ENCODE assay signal across 1 cellular context in the genomic region with DNA sequence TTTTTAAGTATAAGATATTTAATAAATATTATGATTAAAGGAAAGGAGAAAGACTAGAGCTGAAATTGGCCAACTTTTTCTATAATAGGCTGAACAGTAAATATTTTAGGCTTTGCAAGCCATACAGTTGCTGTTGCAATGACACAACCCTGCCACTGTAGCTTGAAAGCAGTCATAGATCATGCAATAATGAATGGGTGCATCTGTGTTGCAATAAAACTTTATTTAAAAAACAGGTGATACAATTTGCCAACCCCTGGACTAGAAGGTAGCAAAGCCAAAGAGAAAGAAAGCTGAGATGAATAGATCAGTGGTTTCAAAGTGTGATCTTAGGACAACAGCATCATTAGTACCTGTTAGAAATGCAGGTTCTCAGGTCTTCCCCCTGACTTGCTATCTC.
TF ChIP-seq lines count a peak whose summit lies in the region.

No MANE protein-coding gene starts in this region.

TF ChIP-seq in GM23338, 12 proteins besides CTCF, POLR2A, EP300 and RAD21 (continued from another document):
- TF ChIP-seq EZH2 (IDR thresholded peaks at IDR 0.05; ENCODE audit: low read depth, unreplicated experiment), result no peak
- TF ChIP-seq, protein P1, sequence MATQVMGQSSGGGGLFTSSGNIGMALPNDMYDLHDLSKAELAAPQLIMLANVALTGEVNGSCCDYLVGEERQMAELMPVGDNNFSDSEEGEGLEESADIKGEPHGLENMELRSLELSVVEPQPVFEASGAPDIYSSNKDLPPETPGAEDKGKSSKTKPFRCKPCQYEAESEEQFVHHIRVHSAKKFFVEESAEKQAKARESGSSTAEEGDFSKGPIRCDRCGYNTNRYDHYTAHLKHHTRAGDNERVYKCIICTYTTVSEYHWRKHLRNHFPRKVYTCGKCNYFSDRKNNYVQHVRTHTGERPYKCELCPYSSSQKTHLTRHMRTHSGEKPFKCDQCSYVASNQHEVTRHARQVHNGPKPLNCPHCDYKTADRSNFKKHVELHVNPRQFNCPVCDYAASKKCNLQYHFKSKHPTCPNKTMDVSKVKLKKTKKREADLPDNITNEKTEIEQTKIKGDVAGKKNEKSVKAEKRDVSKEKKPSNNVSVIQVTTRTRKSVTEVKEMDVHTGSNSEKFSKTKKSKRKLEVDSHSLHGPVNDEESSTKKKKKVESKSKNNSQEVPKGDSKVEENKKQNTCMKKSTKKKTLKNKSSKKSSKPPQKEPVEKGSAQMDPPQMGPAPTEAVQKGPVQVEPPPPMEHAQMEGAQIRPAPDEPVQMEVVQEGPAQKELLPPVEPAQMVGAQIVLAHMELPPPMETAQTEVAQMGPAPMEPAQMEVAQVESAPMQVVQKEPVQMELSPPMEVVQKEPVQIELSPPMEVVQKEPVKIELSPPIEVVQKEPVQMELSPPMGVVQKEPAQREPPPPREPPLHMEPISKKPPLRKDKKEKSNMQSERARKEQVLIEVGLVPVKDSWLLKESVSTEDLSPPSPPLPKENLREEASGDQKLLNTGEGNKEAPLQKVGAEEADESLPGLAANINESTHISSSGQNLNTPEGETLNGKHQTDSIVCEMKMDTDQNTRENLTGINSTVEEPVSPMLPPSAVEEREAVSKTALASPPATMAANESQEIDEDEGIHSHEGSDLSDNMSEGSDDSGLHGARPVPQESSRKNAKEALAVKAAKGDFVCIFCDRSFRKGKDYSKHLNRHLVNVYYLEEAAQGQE (IDR thresholded peaks at IDR 0.05; ENCODE audit: unreplicated experiment), result no peak
- TF ChIP-seq CREB1 (CRISPR knock-in tag; IDR thresholded peaks at IDR 0.05; ENCODE audit: low read depth), result no peak
- TF ChIP-seq, protein P2, sequence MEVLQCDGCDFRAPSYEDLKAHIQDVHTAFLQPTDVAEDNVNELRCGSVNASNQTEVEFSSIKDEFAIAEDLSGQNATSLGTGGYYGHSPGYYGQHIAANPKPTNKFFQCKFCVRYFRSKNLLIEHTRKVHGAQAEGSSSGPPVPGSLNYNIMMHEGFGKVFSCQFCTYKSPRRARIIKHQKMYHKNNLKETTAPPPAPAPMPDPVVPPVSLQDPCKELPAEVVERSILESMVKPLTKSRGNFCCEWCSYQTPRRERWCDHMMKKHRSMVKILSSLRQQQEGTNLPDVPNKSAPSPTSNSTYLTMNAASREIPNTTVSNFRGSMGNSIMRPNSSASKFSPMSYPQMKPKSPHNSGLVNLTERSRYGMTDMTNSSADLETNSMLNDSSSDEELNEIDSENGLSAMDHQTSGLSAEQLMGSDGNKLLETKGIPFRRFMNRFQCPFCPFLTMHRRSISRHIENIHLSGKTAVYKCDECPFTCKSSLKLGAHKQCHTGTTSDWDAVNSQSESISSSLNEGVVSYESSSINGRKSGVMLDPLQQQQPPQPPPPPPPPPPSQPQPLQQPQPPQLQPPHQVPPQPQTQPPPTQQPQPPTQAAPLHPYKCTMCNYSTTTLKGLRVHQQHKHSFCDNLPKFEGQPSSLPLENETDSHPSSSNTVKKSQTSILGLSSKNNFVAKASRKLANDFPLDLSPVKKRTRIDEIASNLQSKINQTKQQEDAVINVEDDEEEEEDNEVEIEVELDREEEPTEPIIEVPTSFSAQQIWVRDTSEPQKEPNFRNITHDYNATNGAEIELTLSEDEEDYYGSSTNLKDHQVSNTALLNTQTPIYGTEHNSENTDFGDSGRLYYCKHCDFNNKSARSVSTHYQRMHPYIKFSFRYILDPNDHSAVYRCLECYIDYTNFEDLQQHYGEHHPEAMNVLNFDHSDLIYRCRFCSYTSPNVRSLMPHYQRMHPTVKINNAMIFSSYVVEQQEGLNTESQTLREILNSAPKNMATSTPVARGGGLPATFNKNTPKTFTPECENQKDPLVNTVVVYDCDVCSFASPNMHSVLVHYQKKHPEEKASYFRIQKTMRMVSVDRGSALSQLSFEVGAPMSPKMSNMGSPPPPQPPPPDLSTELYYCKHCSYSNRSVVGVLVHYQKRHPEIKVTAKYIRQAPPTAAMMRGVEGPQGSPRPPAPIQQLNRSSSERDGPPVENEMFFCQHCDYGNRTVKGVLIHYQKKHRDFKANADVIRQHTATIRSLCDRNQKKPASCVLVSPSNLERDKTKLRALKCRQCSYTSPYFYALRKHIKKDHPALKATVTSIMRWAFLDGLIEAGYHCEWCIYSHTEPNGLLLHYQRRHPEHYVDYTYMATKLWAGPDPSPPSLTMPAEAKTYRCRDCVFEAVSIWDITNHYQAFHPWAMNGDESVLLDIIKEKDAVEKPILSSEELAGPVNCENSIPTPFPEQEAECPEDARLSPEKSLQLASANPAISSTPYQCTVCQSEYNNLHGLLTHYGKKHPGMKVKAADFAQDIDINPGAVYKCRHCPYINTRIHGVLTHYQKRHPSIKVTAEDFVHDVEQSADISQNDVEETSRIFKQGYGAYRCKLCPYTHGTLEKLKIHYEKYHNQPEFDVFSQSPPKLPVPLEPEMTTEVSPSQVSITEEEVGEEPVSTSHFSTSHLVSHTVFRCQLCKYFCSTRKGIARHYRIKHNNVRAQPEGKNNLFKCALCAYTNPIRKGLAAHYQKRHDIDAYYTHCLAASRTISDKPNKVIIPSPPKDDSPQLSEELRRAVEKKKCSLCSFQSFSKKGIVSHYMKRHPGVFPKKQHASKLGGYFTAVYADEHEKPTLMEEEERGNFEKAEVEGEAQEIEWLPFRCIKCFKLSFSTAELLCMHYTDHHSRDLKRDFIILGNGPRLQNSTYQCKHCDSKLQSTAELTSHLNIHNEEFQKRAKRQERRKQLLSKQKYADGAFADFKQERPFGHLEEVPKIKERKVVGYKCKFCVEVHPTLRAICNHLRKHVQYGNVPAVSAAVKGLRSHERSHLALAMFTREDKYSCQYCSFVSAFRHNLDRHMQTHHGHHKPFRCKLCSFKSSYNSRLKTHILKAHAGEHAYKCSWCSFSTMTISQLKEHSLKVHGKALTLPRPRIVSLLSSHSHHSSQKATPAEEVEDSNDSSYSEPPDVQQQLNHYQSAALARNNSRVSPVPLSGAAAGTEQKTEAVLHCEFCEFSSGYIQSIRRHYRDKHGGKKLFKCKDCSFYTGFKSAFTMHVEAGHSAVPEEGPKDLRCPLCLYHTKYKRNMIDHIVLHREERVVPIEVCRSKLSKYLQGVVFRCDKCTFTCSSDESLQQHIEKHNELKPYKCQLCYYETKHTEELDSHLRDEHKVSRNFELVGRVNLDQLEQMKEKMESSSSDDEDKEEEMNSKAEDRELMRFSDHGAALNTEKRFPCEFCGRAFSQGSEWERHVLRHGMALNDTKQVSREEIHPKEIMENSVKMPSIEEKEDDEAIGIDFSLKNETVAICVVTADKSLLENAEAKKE (CRISPR knock-in tag; IDR thresholded peaks at IDR 0.05), result no peak
- TF ChIP-seq, protein P3, sequence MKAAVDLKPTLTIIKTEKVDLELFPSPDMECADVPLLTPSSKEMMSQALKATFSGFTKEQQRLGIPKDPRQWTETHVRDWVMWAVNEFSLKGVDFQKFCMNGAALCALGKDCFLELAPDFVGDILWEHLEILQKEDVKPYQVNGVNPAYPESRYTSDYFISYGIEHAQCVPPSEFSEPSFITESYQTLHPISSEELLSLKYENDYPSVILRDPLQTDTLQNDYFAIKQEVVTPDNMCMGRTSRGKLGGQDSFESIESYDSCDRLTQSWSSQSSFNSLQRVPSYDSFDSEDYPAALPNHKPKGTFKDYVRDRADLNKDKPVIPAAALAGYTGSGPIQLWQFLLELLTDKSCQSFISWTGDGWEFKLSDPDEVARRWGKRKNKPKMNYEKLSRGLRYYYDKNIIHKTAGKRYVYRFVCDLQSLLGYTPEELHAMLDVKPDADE (IDR thresholded peaks at IDR 0.05), result no peak
- TF ChIP-seq POLR2AphosphoS5 (IDR thresholded peaks at IDR 0.05; ENCODE audit: low read depth), result no peak
- TF ChIP-seq EZH2phosphoT487 (IDR thresholded peaks at IDR 0.05; ENCODE audit: unreplicated experiment), result no peak
- TF ChIP-seq ZNF114 (CRISPR knock-in tag; IDR thresholded peaks at IDR 0.05), result no peak
- TF ChIP-seq JUNB (IDR thresholded peaks at IDR 0.05; ENCODE audit: unreplicated experiment), result no peak
TF ChIP-seq in GM23338: peak in this region for 0.
